ENCODE assay signal across 11 cellular contexts in the genomic region with DNA sequence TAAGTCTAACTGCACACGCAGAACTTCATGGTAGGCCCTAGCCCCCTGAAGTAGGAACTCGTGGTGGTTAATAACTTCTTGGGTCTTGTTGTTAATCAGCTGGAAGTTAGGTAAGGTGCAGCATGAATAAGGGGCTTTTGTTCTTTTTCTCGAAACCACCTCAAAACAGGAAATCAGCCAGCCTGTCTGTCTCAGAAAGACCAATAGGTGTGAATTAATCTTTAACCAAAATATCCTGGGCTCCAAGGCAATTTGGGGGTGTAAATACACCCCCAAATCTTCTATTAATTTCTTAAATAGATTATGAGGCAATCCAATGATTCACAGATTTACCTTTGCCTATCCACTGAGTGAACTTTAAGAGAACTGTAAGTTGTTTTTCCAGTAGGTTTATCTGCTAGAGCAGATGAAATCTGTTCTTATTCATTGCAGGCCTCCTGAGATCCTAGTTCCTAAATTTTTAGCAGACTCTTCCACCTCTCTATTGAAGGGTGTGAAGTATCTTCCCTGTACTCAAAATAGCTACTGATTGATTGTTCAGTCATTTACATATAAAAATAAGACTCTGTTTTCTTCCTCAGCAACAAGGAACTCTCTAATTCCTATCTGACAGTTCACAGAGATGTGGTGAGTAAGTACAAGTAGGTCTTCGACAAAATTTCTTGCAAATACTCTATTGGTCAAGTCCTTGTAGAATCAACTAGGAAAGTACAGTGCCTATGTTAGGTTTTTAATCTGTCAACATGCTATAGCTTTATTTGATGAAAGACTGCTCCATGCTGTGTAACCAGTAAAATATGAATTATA.
DNase-seq lines count a peak whose midpoint lies in the region; ATAC-seq and TF ChIP-seq lines count a peak whose summit lies in the region.
"Had no signal": no experiment of that assay in that cellular context is flagged by ENCODE, and none has a peak within 500 bp of the region (broad histone marks: within the 10 kb centered on the region; RNA-seq: fewer than 3 reads in every experiment).

No MANE protein-coding gene starts in this region.

- peak overlapping the region; percentile 24 for H3K27ac Mint-ChIP-seq in activated T-helper 17 cell treated with anti-CD3 and anti-CD28 coated beads, Interleukin-2, amount 50 U/mL, for 72 hours
- H3K27ac Mint-ChIP-seq: activated CD4-positive, alpha-beta memory T cell treated with anti-CD3 and anti-CD28 coated beads, Interleukin-2, amount 10 ng/mL, durations not matched to agents 7 days and 5 days; natural killer cell treated with Interleukin-12 subunit alpha and Interleukin-12 subunit beta and Interleukin-15 and Interleukin-18, amount 100 ng/mL, for 72 hours had no signal

- H3K4me1 Mint-ChIP-seq in activated T-helper 17 cell treated with anti-CD3 and anti-CD28 coated beads, Interleukin-2, amount 50 U/mL, for 72 hours, result no peaks in the 10 kb centered on the region

- ATAC-seq in GM19328 (IDR thresholded peaks at IDR 0.05; ENCODE audit: unreplicated experiment), result peak; percentile 51
- ATAC-seq in HG02885 (IDR thresholded peaks at IDR 0.05; ENCODE audit: poor library complexity, unreplicated experiment), result peak; percentile 63
- no peak for ATAC-seq in activated T-helper 17 cell treated with anti-CD3 and anti-CD28 coated beads, Interleukin-2, amount 50 U/mL, for 72 hours (replicated peaks)
- ATAC-seq: natural killer cell treated with Interleukin-12 subunit alpha and Interleukin-12 subunit beta and Interleukin-15 and Interleukin-18, amount 100 ng/mL, for 72 hours had no signal

- 84% methylated on average over 4 of the region's 4 CpGs for WGBS in suprapubic skin

- no peak for TF ChIP-seq EP300 in suprapubic skin (IDR thresholded peaks at IDR 0.05)

- H3K9me3 ChIP-seq in suprapubic skin, result no peaks in the 10 kb centered on the region

- H3K27me3 Mint-ChIP-seq in activated T-helper 17 cell treated with anti-CD3 and anti-CD28 coated beads, Interleukin-2, amount 50 U/mL, for 72 hours, result no peaks in the 10 kb centered on the region
- H3K27me3 Mint-ChIP-seq: activated CD4-positive, alpha-beta memory T cell treated with anti-CD3 and anti-CD28 coated beads, Interleukin-2, amount 10 ng/mL, durations not matched to agents 7 days and 5 days; natural killer cell treated with Interleukin-12 subunit alpha and Interleukin-12 subunit beta and Interleukin-15 and Interleukin-18, amount 100 ng/mL, for 72 hours had no signal

- no peak for TF ChIP-seq POLR2A in suprapubic skin (IDR thresholded peaks at IDR 0.05)

- DNase-seq in suprapubic skin (ENCODE audit: low spot score in 2 of 2) (no peak), GM03348 (ENCODE audit: low spot score) (no peak), 8988T (no peak), GM13976 (ENCODE audit: low spot score) (no peak)
- DNase-seq: activated CD4-positive, alpha-beta memory T cell treated with anti-CD3 and anti-CD28 coated beads, Interleukin-2, amount 10 ng/mL, durations not matched to agents 7 days and 5 days; H9; NCI-H345 had no signal

- no peaks in the 10 kb centered on the region for H3K36me3 ChIP-seq in suprapubic skin

- peak overlapping the region; percentile 60 for H3K27ac ChIP-seq in suprapubic skin

- no peak overlapping the region for H3K4me3 Mint-ChIP-seq in activated T-helper 17 cell treated with anti-CD3 and anti-CD28 coated beads, Interleukin-2, amount 50 U/mL, for 72 hours
- H3K4me3 Mint-ChIP-seq: activated CD4-positive, alpha-beta memory T cell treated with anti-CD3 and anti-CD28 coated beads, Interleukin-2, amount 10 ng/mL, durations not matched to agents 7 days and 5 days; H9; natural killer cell treated with Interleukin-12 subunit alpha and Interleukin-12 subunit beta and Interleukin-15 and Interleukin-18, amount 100 ng/mL, for 72 hours had no signal

- H3K9me3 Mint-ChIP-seq in activated T-helper 17 cell treated with anti-CD3 and anti-CD28 coated beads, Interleukin-2, amount 50 U/mL, for 72 hours, result peaks cover 5% of the 10 kb centered on the region
- H3K9me3 Mint-ChIP-seq: natural killer cell treated with Interleukin-12 subunit alpha and Interleukin-12 subunit beta and Interleukin-15 and Interleukin-18, amount 100 ng/mL, for 72 hours had no signal

- H3K36me3 Mint-ChIP-seq in activated T-helper 17 cell treated with anti-CD3 and anti-CD28 coated beads, Interleukin-2, amount 50 U/mL, for 72 hours (ENCODE audit: low read depth), result no peaks in the 10 kb centered on the region
- H3K36me3 Mint-ChIP-seq: natural killer cell treated with Interleukin-12 subunit alpha and Interleukin-12 subunit beta and Interleukin-15 and Interleukin-18, amount 100 ng/mL, for 72 hours had no signal

- in situ Hi-C loops in GM13976 (cut with MboI; ENCODE audit: low sequenced_read_pairs, unreplicated experiment), result no loop called here

- TF ChIP-seq CTCF in suprapubic skin (IDR thresholded peaks at IDR 0.05) (no peak), GM13976 (IDR thresholded peaks at IDR 0.05; ENCODE audit: borderline replicate concordance, control extremely low read depth, extremely low read depth, insufficient read depth, missing control alignments) (no peak)

- H3K4me3 ChIP-seq in suprapubic skin, result no peak overlapping the region

- H3K27me3 ChIP-seq in suprapubic skin, result no peaks in the 10 kb centered on the region

- peaks cover 19% of the 10 kb centered on the region for H3K4me1 ChIP-seq in suprapubic skin
